9 cellular contexts compared by ENCODE assay signal in genomic region chr19:42088471-42089190, GRCh38. TPM values are rescaled to one million over a fixed set of nuclear protein-coding genes. Genes with fewer than 3 reads are reported as not detected.
DNase-seq lines count a peak whose midpoint lies in the region; ATAC-seq, FAIRE-seq and TF ChIP-seq lines count a peak whose summit lies in the region.
"Had no signal": no experiment of that assay in that cellular context is flagged by ENCODE, and none has a peak within 500 bp of the region (broad histone marks: within the 10 kb centered on the region; RNA-seq: fewer than 3 reads in every experiment).

No MANE protein-coding gene starts in this region.

- peak; percentile 89 for FAIRE-seq in G401.6 (lab: Jason Lieb, UNC)

- TF ChIP-seq POLR2A in sigmoid colon (IDR thresholded peaks at IDR 0.05), result no peak

- H3K36me3 ChIP-seq in MM.1S (replicated peaks; ENCODE audit: insufficient read depth, low read length), result no peaks in the 10 kb centered on the region
- no peaks in the 10 kb centered on the region for H3K36me3 ChIP-seq in esophagus (ENCODE audit: control insufficient read depth in 2 of 2, insufficient read depth in 2 of 2, low read length in 1 of 2)
- peaks cover 0 to 4% (median 0%) of the 10 kb centered on the region in 4 donors for H3K36me3 ChIP-seq in sigmoid colon

- no peak overlapping the region for H3K27ac ChIP-seq in MM.1S (ENCODE audit: low read length)
- H3K27ac ChIP-seq in esophagus (ENCODE audit: low read depth in 2 of 2, low read length in 1 of 2), result peak overlapping the region; percentile 45 to 58
- peak overlapping the region; percentile 51 to 71 (median 58) for H3K27ac ChIP-seq in sigmoid colon

- H2AFZ ChIP-seq in MM.1S (ENCODE audit: low read length), result peak overlapping the region; percentile 65; the same call in 1 of the 2 replicates

- ATAC-seq in GM19328 (IDR thresholded peaks at IDR 0.05; ENCODE audit: unreplicated experiment) (no peak), HG02798 (IDR thresholded peaks at IDR 0.05; ENCODE audit: poor library complexity, unreplicated experiment) (no peak)

- H3K4me2 ChIP-seq in MM.1S (ENCODE audit: low read depth, low read length), result peak overlapping the region; percentile 58

- TF ChIP-seq EP300 in sigmoid colon (IDR thresholded peaks at IDR 0.05), result no peak

- H3K4me3 ChIP-seq in MM.1S (ENCODE audit: low read length), result no peak overlapping the region; the same call in 1 of the 2 replicates
- no peak overlapping the region for H3K4me3 ChIP-seq in esophagus (ENCODE audit: low read depth in 1 of 2, low read length in 2 of 2)
- H3K4me3 ChIP-seq in sigmoid colon, result peak overlapping the region in 2 of 4 donors; percentile 3 to 23

- H3K9ac ChIP-seq in MM.1S (ENCODE audit: low read length), result no peak overlapping the region

- intact Hi-C loops in sigmoid colon (cut with DNase I), result no loop called here

- peaks cover 35% of the 10 kb centered on the region for H3K4me1 ChIP-seq in MM.1S (ENCODE audit: low read length)
- peaks cover 5 to 15% of the 10 kb centered on the region in 2 donors for H3K4me1 ChIP-seq in esophagus (ENCODE audit: control insufficient read depth in 2 of 2, insufficient read depth in 2 of 2, low read length in 1 of 2)
- H3K4me1 ChIP-seq in sigmoid colon, result peaks cover 0 to 27% (median 21%) of the 10 kb centered on the region in 4 donors

- DNase-seq in MM.1S (no peak), sigmoid colon (no peak), anterior cingulate cortex (lab: John Stamatoyannopoulos, UW) (no peak)
- no peak for DNase-seq in NK-92 treated with Interleukin-12 subunit alpha and Interleukin-12 subunit beta, amount 100 ng/mL, for 24 hours (lab: John Stamatoyannopoulos, UW)
- DNase-seq: stimulated activated naive CD4-positive, alpha-beta T cell treated with Interleukin-2 at 50 U/mL for 16 hours had no signal

- H3K9me2 ChIP-seq in MM.1S (replicated peaks; ENCODE audit: insufficient read depth, low read length), result no peaks in the 10 kb centered on the region

- H3F3A ChIP-seq in MM.1S (ENCODE audit: insufficient read depth, low read length), result peaks cover 25% of the 10 kb centered on the region

- TF ChIP-seq CTCF in MM.1S (IDR thresholded peaks at IDR 0.05; ENCODE audit: low read length), result no peak
- no peak for TF ChIP-seq CTCF in sigmoid colon (IDR thresholded peaks at IDR 0.05)

- H3K27me3 ChIP-seq in MM.1S (replicated peaks; ENCODE audit: insufficient read depth, low read length) (no peaks in the 10 kb centered on the region), esophagus (ENCODE audit: control insufficient read depth in 1 of 2, insufficient read depth in 2 of 2, low read length in 2 of 2) (no peaks in the 10 kb centered on the region), sigmoid colon (no peaks in the 10 kb centered on the region)

- no peaks in the 10 kb centered on the region for H4K20me1 ChIP-seq in MM.1S (ENCODE audit: insufficient read depth, low read length)

- no peaks in the 10 kb centered on the region for H3K79me2 ChIP-seq in MM.1S (ENCODE audit: low read length)

- no peaks in the 10 kb centered on the region for H3K9me3 ChIP-seq in MM.1S (replicated peaks; ENCODE audit: insufficient read depth, low read length)
- H3K9me3 ChIP-seq in esophagus (ENCODE audit: control insufficient read depth in 2 of 2, insufficient read depth in 1 of 2, low read depth in 1 of 2, low read length in 1 of 2), result peaks cover 0 to 2% of the 10 kb centered on the region in 2 donors
- H3K9me3 ChIP-seq in sigmoid colon, result no peaks in the 10 kb centered on the region

- 63 to 67% methylated on average over 18 of the region's 18 CpGs for WGBS in esophagus, 2 donors
- 73 to 78% methylated on average over 18 of the region's 18 CpGs for WGBS in sigmoid colon, 2 donors

RNA-seq across cellular contexts. Expression of gene ZNF574, which starts 12.7 kb away (rescaled TPM):
- polyA plus RNA-seq in esophagus, result 1 to 10 TPM; 6.5 to 8.9 TPM
- total RNA-seq in sigmoid colon, result 10 to 100 TPM; 12.5 to 14.6 (median 13.1) TPM
- 1 to 10 TPM; 3.0 to 9.3 (median 5.5) TPM for polyA plus RNA-seq in sigmoid colon

RNA-seq across cellular contexts. Expression of gene GRIK5, which starts 18.6 kb away (rescaled TPM):
- polyA plus RNA-seq in esophagus (1 to 10 TPM; 1.1 to 1.4 TPM), sigmoid colon (1 to 10 TPM in 1 of 3 donors, under 1 TPM in 1, not detected in 1; under 0.01 to 2.7 TPM)
- 10 to 100 TPM in 3 of 4 donors, 1 to 10 TPM in 1; 8.4 to 23.3 (median 13.3) TPM for total RNA-seq in sigmoid colon

RNA-seq across cellular contexts. Expression of gene POU2F2, which starts 43.6 kb away (rescaled TPM):
- under 1 TPM; 0.39 to 0.79 TPM for polyA plus RNA-seq in esophagus
- 1 to 10 TPM; 1.2 to 3.0 (median 2.5) TPM for total RNA-seq in sigmoid colon
- polyA plus RNA-seq in sigmoid colon, result 10 to 100 TPM in 1 of 3 donors, 1 to 10 TPM in 1, under 1 TPM in 1; 0.60 to 19.0 (median 1.6) TPM
